ENCODE assay signal across 17 cellular contexts in the genomic region with DNA sequence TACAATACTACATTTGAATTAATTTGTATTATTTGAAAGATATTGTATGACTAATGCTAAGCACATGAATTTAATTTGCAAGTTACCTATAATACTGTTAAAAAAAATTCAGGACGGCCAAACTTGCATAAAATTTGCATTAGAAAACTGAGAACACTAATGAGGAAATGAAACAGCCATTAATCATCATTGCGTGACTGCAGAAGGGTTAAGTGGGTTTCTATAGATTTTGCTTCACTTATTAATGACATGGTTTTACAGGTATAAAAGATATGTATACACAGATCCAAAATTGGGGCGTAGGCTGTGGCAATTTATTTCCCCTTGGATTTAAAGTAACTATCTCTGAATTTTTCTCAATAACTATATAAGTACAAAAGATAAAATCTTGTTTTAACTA.
"Had no signal": no experiment of that assay in that cellular context is flagged by ENCODE, and none has a peak within 500 bp of the region (broad histone marks: within the 10 kb centered on the region; RNA-seq: fewer than 3 reads in every experiment).

No MANE protein-coding gene starts in this region.

- H3K27me3 ChIP-seq: adrenal gland, gastrocnemius medialis, heart right ventricle, ovary had no signal

- H3K27ac Mint-ChIP-seq: activated CD8-positive, alpha-beta memory T cell treated with anti-CD3 and anti-CD28 coated beads, Interleukin-2, amount 10 ng/mL, durations not matched to agents 7 days and 5 days; activated naive CD4-positive, alpha-beta T cell treated with anti-CD3 and anti-CD28 coated beads, Interleukin-2, amount 50 U/mL, for 24 hours; activated T-cell treated with anti-CD3 and anti-CD28 coated beads, Interleukin-2, amount 50 U/mL, for 24 hours; stimulated activated naive CD8-positive, alpha-beta T cell treated with anti-CD3 and anti-CD28 coated beads, Interleukin-15, amount 100 ng/mL, for 72 hours; type B pancreatic cell had no signal

- H3K4me3 ChIP-seq: adrenal gland, gastrocnemius medialis, heart right ventricle, ovary had no signal

- H3K36me3 ChIP-seq: adrenal gland, gastrocnemius medialis, heart right ventricle, ovary had no signal

- H3K4me3 Mint-ChIP-seq: activated CD8-positive, alpha-beta memory T cell treated with anti-CD3 and anti-CD28 coated beads, Interleukin-2, amount 10 ng/mL, durations not matched to agents 7 days and 5 days; activated naive CD4-positive, alpha-beta T cell treated with anti-CD3 and anti-CD28 coated beads, Interleukin-2, amount 50 U/mL, for 24 hours; activated T-cell treated with anti-CD3 and anti-CD28 coated beads, Interleukin-2, amount 50 U/mL, for 24 hours; stimulated activated naive CD8-positive, alpha-beta T cell treated with anti-CD3 and anti-CD28 coated beads, Interleukin-15, amount 100 ng/mL, for 72 hours; type B pancreatic cell had no signal

- ATAC-seq: activated CD8-positive, alpha-beta memory T cell treated with anti-CD3 and anti-CD28 coated beads, Interleukin-2, amount 10 ng/mL, durations not matched to agents 7 days and 5 days; gastrocnemius medialis; heart right ventricle; left colon; sciatic nerve; stimulated activated naive CD8-positive, alpha-beta T cell treated with anti-CD3 and anti-CD28 coated beads, Interleukin-15, amount 100 ng/mL, for 72 hours had no signal

- H3K27ac ChIP-seq: adrenal gland, gastrocnemius medialis, heart right ventricle, ovary had no signal

- H3K36me3 Mint-ChIP-seq: activated CD8-positive, alpha-beta memory T cell treated with anti-CD3 and anti-CD28 coated beads, Interleukin-2, amount 10 ng/mL, durations not matched to agents 7 days and 5 days; activated naive CD4-positive, alpha-beta T cell treated with anti-CD3 and anti-CD28 coated beads, Interleukin-2, amount 50 U/mL, for 24 hours; type B pancreatic cell had no signal

- H3K4me1 Mint-ChIP-seq: activated CD8-positive, alpha-beta memory T cell treated with anti-CD3 and anti-CD28 coated beads, Interleukin-2, amount 10 ng/mL, durations not matched to agents 7 days and 5 days; activated naive CD4-positive, alpha-beta T cell treated with anti-CD3 and anti-CD28 coated beads, Interleukin-2, amount 50 U/mL, for 24 hours; stimulated activated naive CD8-positive, alpha-beta T cell treated with anti-CD3 and anti-CD28 coated beads, Interleukin-15, amount 100 ng/mL, for 72 hours had no signal

- H3K4me1 ChIP-seq: adrenal gland, gastrocnemius medialis, heart right ventricle had no signal

- FAIRE-seq: colon, islet of Langerhans had no signal

- H3K9me3 Mint-ChIP-seq: activated naive CD4-positive, alpha-beta T cell treated with anti-CD3 and anti-CD28 coated beads, Interleukin-2, amount 50 U/mL, for 24 hours; activated T-cell treated with anti-CD3 and anti-CD28 coated beads, Interleukin-2, amount 50 U/mL, for 24 hours; type B pancreatic cell had no signal

- H3K27me3 Mint-ChIP-seq: activated CD8-positive, alpha-beta memory T cell treated with anti-CD3 and anti-CD28 coated beads, Interleukin-2, amount 10 ng/mL, durations not matched to agents 7 days and 5 days; activated naive CD4-positive, alpha-beta T cell treated with anti-CD3 and anti-CD28 coated beads, Interleukin-2, amount 50 U/mL, for 24 hours; activated T-cell treated with anti-CD3 and anti-CD28 coated beads, Interleukin-2, amount 50 U/mL, for 24 hours; stimulated activated naive CD8-positive, alpha-beta T cell treated with anti-CD3 and anti-CD28 coated beads, Interleukin-15, amount 100 ng/mL, for 72 hours; type B pancreatic cell had no signal

- H3K9me3 ChIP-seq: adrenal gland, gastrocnemius medialis, heart right ventricle had no signal

- DNase-seq: activated CD4-positive, alpha-beta T cell treated with anti-CD3 and anti-CD28 coated beads, Interleukin-2, amount 50 U/mL, for 48 hours; activated CD8-positive, alpha-beta memory T cell treated with anti-CD3 and anti-CD28 coated beads, Interleukin-2, amount 10 ng/mL, durations not matched to agents 7 days and 5 days; activated effector memory CD4-positive, alpha-beta T cell treated with Interleukin-2 at 50 U/mL for 16 hours; activated T-cell treated with anti-CD3 and anti-CD28 coated beads, Interleukin-2, amount 50 U/mL, for 24 hours; adrenal gland; erythroblast; gastrocnemius medialis; heart right ventricle; left colon; midbrain; ovary; stimulated activated naive CD8-positive, alpha-beta T cell treated with anti-CD3 and anti-CD28 coated beads, Interleukin-15, amount 100 ng/mL, for 72 hours had no signal
